Comparison of ENCODE assay signal across 7 cellular contexts in the genomic region with DNA sequence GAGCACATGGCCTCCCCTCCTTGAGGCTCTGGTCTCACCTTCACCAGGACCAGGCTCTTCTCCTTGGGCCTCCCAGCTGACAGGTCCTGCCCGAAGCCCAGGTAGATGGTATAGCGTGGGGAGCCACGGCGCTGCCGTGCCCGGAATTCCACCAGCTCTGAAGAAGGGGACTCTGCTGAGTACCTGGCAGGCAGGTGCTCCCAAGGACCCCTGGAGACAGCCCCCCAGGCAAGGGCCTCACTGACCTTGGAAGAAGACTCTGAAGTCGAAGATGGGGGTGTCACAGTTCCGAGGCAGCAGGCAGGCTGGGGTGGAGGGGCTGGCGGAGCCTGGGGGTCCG. TPM values are rescaled to one million over a fixed set of nuclear protein-coding genes. Genes with fewer than 3 reads are reported as not detected.
A peak's percentile ranks its signal among the peaks of the same experiment; 100 is the strongest.
DNase-seq lines count a peak whose midpoint lies in the region; ATAC-seq, FAIRE-seq and TF ChIP-seq lines count a peak whose summit lies in the region.
"Had no signal": no experiment of that assay in that cellular context is flagged by ENCODE, and none has a peak within 500 bp of the region (broad histone marks: within the 10 kb centered on the region; RNA-seq: fewer than 3 reads in every experiment).

No MANE protein-coding gene starts in this region.

- no peak for FAIRE-seq in GM12891 (lab: Jason Lieb, UNC)

- intact Hi-C loops in ascending aorta (cut with DNase I) = no loop called here

- H3K36me3 ChIP-seq in ascending aorta (peaks cover 52 to 53% of the 10 kb centered on the region in 2 donors), neutrophil (peaks cover 75% of the 10 kb centered on the region)

- TF ChIP-seq CTCF in ascending aorta (IDR thresholded peaks at IDR 0.05) = no peak
- TF ChIP-seq CTCF in neutrophil (IDR thresholded peaks at IDR 0.05) = no peak

- H3K9me3 ChIP-seq in ascending aorta (no peaks in the 10 kb centered on the region), neutrophil (no peaks in the 10 kb centered on the region)

- H3K4me1 ChIP-seq in ascending aorta (peaks cover 11 to 14% of the 10 kb centered on the region in 2 donors), neutrophil (ENCODE audit: control insufficient read depth in 1 of 2, insufficient read depth in 1 of 2, low read depth in 1 of 2, low read length in 1 of 2) (peaks cover 31 to 32% of the 10 kb centered on the region in 2 experiments)

- no peaks in the 10 kb centered on the region for H3K27me3 ChIP-seq in ascending aorta
- no peaks in the 10 kb centered on the region for H3K27me3 ChIP-seq in neutrophil
- H3K27me3 ChIP-seq: foreskin keratinocyte had no signal

- no peak for ATAC-seq in HG03175 (IDR thresholded peaks at IDR 0.05; ENCODE audit: unreplicated experiment)

- TF ChIP-seq POLR2A in GM12891 (IDR thresholded peaks at IDR 0.05; ENCODE audit: low read depth, low read length) = no peak

- DNase-seq in GM12891 (ENCODE audit: insufficient read length, low spot score) (no peak), ascending aorta (ENCODE audit: low spot score in 2 of 2) (no peak), SIG-M5 treated with dmso at 0.1 percent for 504 hours (lab: John Stamatoyannopoulos, UW; ENCODE audit: unreplicated experiment) (no peak)
- DNase-seq: NCI-H1694 had no signal

- H3K4me3 ChIP-seq in ascending aorta (no peak overlapping the region), neutrophil (ENCODE audit: low read depth in 1 of 2, low read length in 1 of 2) (no peak overlapping the region)

- H3K27ac ChIP-seq in ascending aorta (peak overlapping the region; percentile 62 to 94), neutrophil (peak overlapping the region; percentile 61)
- H3K27ac ChIP-seq: foreskin keratinocyte had no signal

TF ChIP-seq in GM12891, 5 proteins besides CTCF, POLR2A, EP300 and RAD21:
- TF ChIP-seq POLR2AphosphoS5 (IDR thresholded peaks at IDR 0.05; ENCODE audit: low read depth, low read length) = peak; percentile 44; the same call in 1 of the 2 replicates
- no peak for TF ChIP-seq POU2F2 (IDR thresholded peaks at IDR 0.05; ENCODE audit: low read depth, low read length)

RNA-seq across cellular contexts. Expression of a gene that starts 2.8 kb away (rescaled TPM):
- 57.8 TPM for polyA plus RNA-seq in GM12891 (2012; ENCODE audit: low read depth, missing spikeins)
- total RNA-seq in ascending aorta = 44.6 TPM

RNA-seq across cellular contexts. Expression of a gene that starts 11.8 kb away (rescaled TPM):
- polyA plus RNA-seq in GM12891 (2012; ENCODE audit: low read depth, missing spikeins) = 0.37 TPM
- 5.0 TPM for total RNA-seq in ascending aorta
- total RNA-seq: foreskin keratinocyte had no signal
- polyA plus RNA-seq: foreskin keratinocyte had no signal

RNA-seq across cellular contexts. Expression of a gene that starts 14.1 kb away (rescaled TPM):
- polyA plus RNA-seq in GM12891 (2012; ENCODE audit: low read depth, missing spikeins) = not detected
- total RNA-seq in ascending aorta = not detected
- total RNA-seq: foreskin keratinocyte had no signal
- polyA plus RNA-seq: foreskin keratinocyte had no signal

RNA-seq across cellular contexts. Expression of a gene that starts 24.1 kb away (rescaled TPM):
- polyA plus RNA-seq in GM12891 (2012; ENCODE audit: low read depth, missing spikeins) = not detected
- not detected for total RNA-seq in ascending aorta
- total RNA-seq: foreskin keratinocyte had no signal

RNA-seq across cellular contexts. Expression of a gene that starts 36.7 kb away (rescaled TPM):
- 12.5 TPM for polyA plus RNA-seq in GM12891 (2012; ENCODE audit: low read depth, missing spikeins)
- total RNA-seq in ascending aorta = 25.4 TPM
